35 cellular contexts compared by ENCODE assay signal in genomic region chr1:17772580-17773215, GRCh38. TPM values are rescaled to one million over a fixed set of nuclear protein-coding genes. Genes with fewer than 3 reads are reported as not detected.
"Had no signal": no experiment of that assay in that cellular context is flagged by ENCODE, and none has a peak within 500 bp of the region (broad histone marks: within the 10 kb centered on the region; RNA-seq: fewer than 3 reads in every experiment).

No MANE protein-coding gene starts in this region.

- H3K36me3 ChIP-seq: left ventricle myocardium inferior, neutrophil, right atrium auricular region, right lobe of liver, suprapubic skin, thoracic aorta, tibial artery, upper lobe of right lung had no signal

- H3K27ac Mint-ChIP-seq: immature natural killer cell; naive thymus-derived CD4-positive, alpha-beta T cell; natural killer cell treated with Interleukin-12 subunit alpha and Interleukin-12 subunit beta and Interleukin-15 and Interleukin-18, amount 100 ng/mL, for 72 hours; stimulated activated effector memory CD8-positive, alpha-beta T cell treated with anti-CD3 and anti-CD28 coated beads, Interleukin-12 subunit alpha, Interleukin-12 subunit beta, amount 100 ng/mL, for 72 hours; stimulated activated naive CD8-positive, alpha-beta T cell treated with anti-CD3 and anti-CD28 coated beads, Interleukin-15, Interleukin-2, amounts not matched to agents 100 ng/mL and 50 ng/mL, for 24 hours had no signal

- H3K4me1 ChIP-seq: left ventricle myocardium inferior, parathyroid adenoma, right atrium auricular region, right lobe of liver, suprapubic skin, tibial artery, upper lobe of right lung had no signal

- H3K9ac ChIP-seq: parathyroid adenoma had no signal

- H3K36me3 Mint-ChIP-seq: immature natural killer cell; naive thymus-derived CD4-positive, alpha-beta T cell; natural killer cell treated with Interleukin-12 subunit alpha and Interleukin-12 subunit beta and Interleukin-15 and Interleukin-18, amount 100 ng/mL, for 72 hours; stimulated activated effector memory CD8-positive, alpha-beta T cell treated with anti-CD3 and anti-CD28 coated beads, Interleukin-12 subunit alpha, Interleukin-12 subunit beta, amount 100 ng/mL, for 72 hours had no signal

- H3K4me3 Mint-ChIP-seq: immature natural killer cell; naive thymus-derived CD4-positive, alpha-beta T cell; natural killer cell treated with Interleukin-12 subunit alpha and Interleukin-12 subunit beta and Interleukin-15 and Interleukin-18, amount 100 ng/mL, for 72 hours; neural crest cell; stimulated activated effector memory CD8-positive, alpha-beta T cell treated with anti-CD3 and anti-CD28 coated beads, Interleukin-12 subunit alpha, Interleukin-12 subunit beta, amount 100 ng/mL, for 72 hours; stimulated activated naive CD8-positive, alpha-beta T cell treated with anti-CD3 and anti-CD28 coated beads, Interleukin-15, Interleukin-2, amounts not matched to agents 100 ng/mL and 50 ng/mL, for 24 hours had no signal

- H3K4me3 ChIP-seq: left ventricle myocardium inferior, lung, mucosa of descending colon, right atrium auricular region, right lobe of liver, suprapubic skin, thoracic aorta, tibial artery, upper lobe of right lung had no signal

- H3K27me3 ChIP-seq: right atrium auricular region, right lobe of liver, upper lobe of right lung had no signal

- H3K4me1 Mint-ChIP-seq: immature natural killer cell; naive thymus-derived CD4-positive, alpha-beta T cell; stimulated activated effector memory CD8-positive, alpha-beta T cell treated with anti-CD3 and anti-CD28 coated beads, Interleukin-12 subunit alpha, Interleukin-12 subunit beta, amount 100 ng/mL, for 72 hours had no signal

- H3K27ac ChIP-seq: left ventricle myocardium inferior, neutrophil, parathyroid adenoma, right atrium auricular region, right lobe of liver, suprapubic skin, thoracic aorta, tibial artery, upper lobe of right lung had no signal

- H3K9me3 Mint-ChIP-seq: immature natural killer cell; natural killer cell treated with Interleukin-12 subunit alpha and Interleukin-12 subunit beta and Interleukin-15 and Interleukin-18, amount 100 ng/mL, for 72 hours; neural crest cell; stimulated activated effector memory CD8-positive, alpha-beta T cell treated with anti-CD3 and anti-CD28 coated beads, Interleukin-12 subunit alpha, Interleukin-12 subunit beta, amount 100 ng/mL, for 72 hours; stimulated activated naive CD8-positive, alpha-beta T cell treated with anti-CD3 and anti-CD28 coated beads, Interleukin-15, Interleukin-2, amounts not matched to agents 100 ng/mL and 50 ng/mL, for 24 hours had no signal

- FAIRE-seq: islet of Langerhans, kidney, urothelium cell line had no signal

- H3K9me3 ChIP-seq: left ventricle myocardium inferior, mucosa of descending colon, neutrophil, right atrium auricular region, right lobe of liver, suprapubic skin, thoracic aorta, tibial artery, upper lobe of right lung had no signal

- H3K79me2 ChIP-seq: parathyroid adenoma had no signal

- H2AFZ ChIP-seq: parathyroid adenoma had no signal

- DNase-seq: hypothalamus; immature natural killer cell; left ventricle myocardium inferior; midbrain; mucosa of descending colon; naive thymus-derived CD4-positive, alpha-beta T cell; occipital lobe; right lobe of liver; stimulated activated CD4-positive, alpha-beta T cell treated with anti-CD3 and anti-CD28 coated beads, Interleukin-4, amount 100 ng/mL, for 24 hours; stimulated activated naive CD4-positive, alpha-beta T cell; tibial artery; trophoblast cell; upper lobe of right lung had no signal

RNA-seq across cellular contexts. Expression of gene ACTL8, which starts 17.6 kb away (rescaled TPM):
- total RNA-seq: kidney; left ventricle myocardium inferior; lower leg skin; lung; mesenteric fat pad; myocyte; naive thymus-derived CD4-positive, alpha-beta T cell; natural killer cell treated with Interleukin-12 subunit alpha and Interleukin-12 subunit beta and Interleukin-15 and Interleukin-18, amount 100 ng/mL, for 72 hours; neural crest cell; occipital lobe; osteocyte; posterior vena cava; pulmonary artery endothelial cell; renal cortical epithelial cell; right atrium auricular region; right lobe of liver; skeletal muscle tissue; subcutaneous adipose tissue; suprapubic skin; thoracic aorta; upper lobe of right lung had no signal
- polyA plus RNA-seq: immature natural killer cell; lung; naive thymus-derived CD4-positive, alpha-beta T cell had no signal
